In genomic region chr7:10724449-10724848, GRCh38 we compare ENCODE assay signal across 30 cellular contexts.
"Had no signal": no experiment of that assay in that cellular context is flagged by ENCODE, and none has a peak within 500 bp of the region (broad histone marks: within the 10 kb centered on the region; RNA-seq: fewer than 3 reads in every experiment).

No MANE protein-coding gene starts in this region.

- DNase-seq: activated CD4-positive, alpha-beta memory T cell treated with anti-CD3 and anti-CD28 coated beads, Interleukin-2, amount 10 ng/mL, durations not matched to agents 7 days and 5 days; activated CD4-positive, alpha-beta T cell treated with anti-CD3 and anti-CD28 coated beads for 1 hour; activated CD4-positive, alpha-beta T cell treated with anti-CD3 and anti-CD28 coated beads for 4 hours; activated CD4-positive, alpha-beta T cell treated with anti-CD3 and anti-CD28 coated beads, Interleukin-2, amount 10 ng/mL, durations not matched to agents 7 days and 5 days; activated CD4-positive, alpha-beta T cell treated with anti-CD3 and anti-CD28 coated beads, Interleukin-2, amount 50 U/mL, for 4 hours; activated CD8-positive, alpha-beta memory T cell treated with anti-CD3 and anti-CD28 coated beads, Interleukin-2, amount 50 U/mL, for 48 hours; activated effector memory CD4-positive, alpha-beta T cell treated with Interleukin-2 at 50 U/mL for 16 hours; activated gamma-delta T cell treated with Interleukin-2 at 50 U/mL for 16 hours; activated naive CD4-positive, alpha-beta T cell treated with anti-CD3 and anti-CD28 coated beads, Interleukin-2, amount 50 U/mL, for 16 hours; activated naive CD4-positive, alpha-beta T cell treated with Interleukin-2 at 50 U/mL for 16 hours; activated T-cell treated with anti-CD3 and anti-CD28 coated beads for 4 hours; activated T-cell treated with anti-CD3 and anti-CD28 coated beads, Interleukin-2, amount 50 U/mL, for 24 hours; activated T-cell treated with anti-CD3 and anti-CD28 coated beads, Interleukin-2, amount 50 U/mL, for 72 hours; amniotic stem cell; anterior cingulate cortex; brain microvascular endothelial cell; dorsolateral prefrontal cortex; effector memory CD4-positive, alpha-beta T cell; endodermal cell; foreskin keratinocyte; head of caudate nucleus; T-helper 2 cell had no signal

- FAIRE-seq: astrocyte, bronchial epithelial cell had no signal

- H3K4me1 ChIP-seq: esophagus muscularis mucosa, foreskin keratinocyte, gastroesophageal sphincter had no signal

- H3K9me3 ChIP-seq: esophagus muscularis mucosa, gastroesophageal sphincter had no signal

- H3K27ac ChIP-seq: brain microvascular endothelial cell, coronary artery, dorsolateral prefrontal cortex, esophagus muscularis mucosa, foreskin keratinocyte, gastroesophageal sphincter, VCaP had no signal

- H3K27me3 ChIP-seq: brain microvascular endothelial cell, dorsolateral prefrontal cortex, esophagus muscularis mucosa, foreskin keratinocyte, gastroesophageal sphincter had no signal

- H3K36me3 ChIP-seq: brain microvascular endothelial cell, esophagus muscularis mucosa, gastroesophageal sphincter had no signal

- ATAC-seq: activated T-cell treated with anti-CD3 and anti-CD28 coated beads, Interleukin-2, amount 50 U/mL, for 72 hours; activated T-helper 17 cell treated with anti-CD3 and anti-CD28 coated beads, Interleukin-2, amount 50 U/mL, for 72 hours; foreskin keratinocyte; gastroesophageal sphincter; WTC11 had no signal

- H3K4me3 ChIP-seq: coronary artery, dorsolateral prefrontal cortex, esophagus muscularis mucosa, gastroesophageal sphincter had no signal
